ENCODE assay signal across 32 cellular contexts in genomic region chr10:77631241-77631640, GRCh38. TPM values are rescaled to one million over a fixed set of nuclear protein-coding genes. Genes with fewer than 3 reads are reported as not detected.
DNase-seq lines count a peak whose midpoint lies in the region; ATAC-seq and TF ChIP-seq lines count a peak whose summit lies in the region.
"Had no signal": no experiment of that assay in that cellular context is flagged by ENCODE, and none has a peak within 500 bp of the region (broad histone marks: within the 10 kb centered on the region; RNA-seq: fewer than 3 reads in every experiment).

No MANE protein-coding gene starts in this region.

- H3K4me3 ChIP-seq in coronary artery (peak overlapping the region; percentile 6), gastrocnemius medialis (no peak overlapping the region)
- H3K4me3 ChIP-seq: hepatocyte, K562, SK-N-MC, smooth muscle cell, stomach had no signal

- no peaks in the 10 kb centered on the region for H3K36me3 ChIP-seq in gastrocnemius medialis
- H3K36me3 ChIP-seq: brain microvascular endothelial cell, stomach had no signal

- intact Hi-C loops in gastrocnemius medialis (cut with DNase I; ENCODE audit: low total_unique reads), result no loop called here

- no peak for TF ChIP-seq POLR2A in gastrocnemius medialis (IDR thresholded peaks at IDR 0.05)

- H3K9me3 ChIP-seq in gastrocnemius medialis, result no peaks in the 10 kb centered on the region
- H3K9me3 ChIP-seq: stomach had no signal

- in situ Hi-C loops in gastrocnemius medialis (cut with MboI; ENCODE audit: low sequenced_read_pairs in 4 of 4), result no loop called here

- H3K27ac ChIP-seq in coronary artery (peak overlapping the region; percentile 8 to 73), gastrocnemius medialis (peak overlapping the region; percentile 77 to 90 (median 88))
- H3K27ac ChIP-seq: 22Rv1, brain microvascular endothelial cell, epithelial cell of prostate, hepatocyte, SK-N-MC had no signal

- H3K4me1 ChIP-seq in gastrocnemius medialis, result peaks cover 70 to 75% of the 10 kb centered on the region in 2 donors

- no peak for TF ChIP-seq CTCF in coronary artery (IDR thresholded peaks at IDR 0.05)
- TF ChIP-seq CTCF in gastrocnemius medialis (IDR thresholded peaks at IDR 0.05 in 4 of 5, conservative IDR thresholded peaks at IDR 0.05 in 1 of 5), result no peak

- H3K27me3 ChIP-seq in gastrocnemius medialis, result no peaks in the 10 kb centered on the region
- H3K27me3 ChIP-seq: brain microvascular endothelial cell had no signal

- DNase-seq in Ammon's horn (ENCODE audit: low spot score) (peak; percentile 80), coronary artery (ENCODE audit: low spot score) (peak; percentile 84), middle frontal gyrus (ENCODE audit: extremely low spot score, low spot score) (peak; percentile 30), gastrocnemius medialis (peak in 1 of 2 donors; percentile 47), Kasumi-1 (lab: John Stamatoyannopoulos, UW) (no peak)
- DNase-seq in activated effector memory CD4-positive, alpha-beta T cell treated with anti-CD3 and anti-CD28 coated beads, Interleukin-2, amount 50 U/mL, for 16 hours, result no peak
- DNase-seq: activated CD4-positive, alpha-beta T cell treated with anti-CD3 and anti-CD28 coated beads for 4 hours; activated CD8-positive, alpha-beta memory T cell treated with anti-CD3 and anti-CD28 coated beads for 24 hours; activated gamma-delta T cell treated with Interleukin-2 at 50 U/mL for 16 hours; activated T-cell treated with anti-CD3 and anti-CD28 coated beads, Interleukin-2, amount 50 U/mL, for 1 hour; brain microvascular endothelial cell; CD4-positive, alpha-beta T cell; immature natural killer cell; naive B cell; NCI-H1105 treated with DMSO at 0.1 percent for 48 hours; NCI-H2029; NCI-H2227 treated with DMSO at 0.1 percent for 48 hours; NCI-H69; RPMI8226; stimulated activated CD4-positive, alpha-beta T cell treated with anti-CD3 and anti-CD28 coated beads, Interleukin-1b, Interleukin-23, amount 100 ng/mL, for 48 hours; stimulated activated CD8-positive, alpha-beta memory T cell treated with anti-CD3 and anti-CD28 coated beads, Interleukin-4, amount 100 ng/mL, for 48 hours; stomach; T-helper 17 cell had no signal

- peak in 1 of 2 donors; percentile 17 for ATAC-seq in gastrocnemius medialis
- ATAC-seq in SK-N-SH treated with all-trans-retinoic acid at 6 μM for 48 hours, result no peak
- ATAC-seq in GM21619 (IDR thresholded peaks at IDR 0.05; ENCODE audit: unreplicated experiment), result no peak
- ATAC-seq: HCT116, K562, T-helper 17 cell had no signal

TF ChIP-seq in SK-N-SH treated with all-trans-retinoic acid at 6 μM for 48 hours, 23 proteins besides CTCF, POLR2A, EP300 and RAD21:
- TF ChIP-seq TOX (CRISPR knock-in tag; IDR thresholded peaks at IDR 0.05; ENCODE audit: borderline replicate concordance) (no peak), ISL1 (CRISPR knock-in tag; IDR thresholded peaks at IDR 0.05) (no peak), ARNTL (CRISPR knock-in tag; IDR thresholded peaks at IDR 0.05; ENCODE audit: borderline replicate concordance, low read depth) (no peak), RARB (CRISPR knock-in tag; IDR thresholded peaks at IDR 0.05) (no peak), CSRNP3 (CRISPR knock-in tag; IDR thresholded peaks at IDR 0.05) (no peak), TSHZ2 (CRISPR knock-in tag; IDR thresholded peaks at IDR 0.05) (no peak), POU6F1 (CRISPR knock-in tag; IDR thresholded peaks at IDR 0.05; ENCODE audit: borderline replicate concordance, low read depth) (no peak), ZNF70 (CRISPR knock-in tag; IDR thresholded peaks at IDR 0.05) (no peak), PATZ1 (CRISPR knock-in tag; IDR thresholded peaks at IDR 0.05; ENCODE audit: borderline replicate concordance) (no peak), ZFP3 (CRISPR knock-in tag; IDR thresholded peaks at IDR 0.05) (no peak), ZC3H10 (CRISPR knock-in tag; IDR thresholded peaks at IDR 0.05) (no peak), SNAI2 (CRISPR knock-in tag; IDR thresholded peaks at IDR 0.05) (no peak), OSR1 (CRISPR knock-in tag; IDR thresholded peaks at IDR 0.05) (no peak), PPARA (CRISPR knock-in tag; IDR thresholded peaks at IDR 0.05; ENCODE audit: borderline replicate concordance) (no peak), ESRRG (CRISPR knock-in tag; IDR thresholded peaks at IDR 0.05) (no peak), CSDC2 (CRISPR knock-in tag; IDR thresholded peaks at IDR 0.05) (no peak), TCF4 (CRISPR knock-in tag; IDR thresholded peaks at IDR 0.05; ENCODE audit: borderline replicate concordance) (no peak), ZNF8 (CRISPR knock-in tag; IDR thresholded peaks at IDR 0.05) (no peak), GLIS3 (CRISPR knock-in tag; IDR thresholded peaks at IDR 0.05) (no peak), BACH2 (CRISPR knock-in tag; IDR thresholded peaks at IDR 0.05; ENCODE audit: borderline replicate concordance) (no peak)

RNA-seq across cellular contexts. Expression of gene KCNMA1, which starts 6.4 kb away (rescaled TPM):
- total RNA-seq in gastrocnemius medialis, result 10 to 100 TPM; 66.8 to 96.5 (median 78.9) TPM
- total RNA-seq: CD4-positive, alpha-beta T cell had no signal

Comparison
In these comparisons a context has a peak if more than half of its experiments do, and no peak if none do; other contexts are left out.
1. DNase-seq: peak in Ammon's horn (single experiment), coronary artery (single experiment) and middle frontal gyrus (single experiment); none in Kasumi-1 (0 of 2) and activated effector memory CD4-positive, alpha-beta T cell treated with anti-CD3 and anti-CD28 coated beads, Interleukin-2, amount 50 U/mL, for 16 hours (single experiment).